20 cellular contexts compared by ENCODE assay signal in the genomic region with DNA sequence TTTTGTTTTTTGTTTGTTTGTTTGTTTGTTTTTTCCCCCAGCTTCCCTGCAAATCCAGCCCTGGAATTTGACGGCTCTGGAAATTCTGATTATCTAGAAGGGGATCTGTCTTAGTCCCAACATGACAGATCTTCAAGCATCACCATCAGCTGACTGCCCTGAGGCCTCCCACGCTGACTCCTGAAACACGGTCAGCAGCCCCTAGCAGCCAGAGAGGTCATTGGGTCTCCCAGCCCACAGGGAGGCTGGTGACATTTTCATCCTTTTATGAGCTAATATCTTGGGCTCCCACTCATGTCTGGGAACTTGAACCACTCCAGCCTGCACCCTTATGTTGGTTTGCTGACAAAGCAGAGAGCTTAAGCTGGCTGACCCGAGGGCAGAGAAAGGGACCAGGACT.
"Had no signal": no experiment of that assay in that cellular context is flagged by ENCODE, and none has a peak within 500 bp of the region (broad histone marks: within the 10 kb centered on the region; RNA-seq: fewer than 3 reads in every experiment).

No MANE protein-coding gene starts in this region.

- H3K9me3 ChIP-seq: colonic mucosa, esophagus squamous epithelium, psoas muscle, suprapubic skin, transverse colon had no signal

- H3K4me3 ChIP-seq: colonic mucosa, esophagus squamous epithelium, lung, psoas muscle, skin epidermis, suprapubic skin, transverse colon had no signal

- H3K36me3 ChIP-seq: colonic mucosa, esophagus squamous epithelium, suprapubic skin, transverse colon had no signal

- H3K27me3 ChIP-seq: colonic mucosa, esophagus squamous epithelium, suprapubic skin, transverse colon had no signal

- H3K4me1 ChIP-seq: colonic mucosa, esophagus squamous epithelium, psoas muscle, suprapubic skin, transverse colon had no signal

- H3K27ac ChIP-seq: colonic mucosa, esophagus squamous epithelium, psoas muscle, skin epidermis, suprapubic skin, transverse colon had no signal

- DNase-seq: colonic mucosa; effector memory CD4-positive, alpha-beta T cell; erythroblast; esophagus squamous epithelium; foreskin melanocyte; hypothalamus; immature natural killer cell; natural killer cell; nucleus accumbens; psoas muscle; right cardiac atrium; stimulated activated CD4-positive, alpha-beta T cell treated with anti-CD3 and anti-CD28 coated beads, Interleukin-15, amount 100 ng/mL, for 24 hours; stimulated activated CD4-positive, alpha-beta T cell treated with anti-CD3 and anti-CD28 coated beads, Interleukin-2, amount 100 ng/mL, for 48 hours; stimulated activated CD8-positive, alpha-beta memory T cell treated with anti-CD3 and anti-CD28 coated beads, Interleukin-4, amount 100 ng/mL, for 48 hours; stimulated activated naive CD4-positive, alpha-beta T cell; stimulated activated naive CD8-positive, alpha-beta T cell treated with anti-CD3 and anti-CD28 coated beads, Interleukin-15, amount 100 ng/mL, for 72 hours; transverse colon had no signal
